ENCODE assay signal across 1 cellular context in the genomic region with DNA sequence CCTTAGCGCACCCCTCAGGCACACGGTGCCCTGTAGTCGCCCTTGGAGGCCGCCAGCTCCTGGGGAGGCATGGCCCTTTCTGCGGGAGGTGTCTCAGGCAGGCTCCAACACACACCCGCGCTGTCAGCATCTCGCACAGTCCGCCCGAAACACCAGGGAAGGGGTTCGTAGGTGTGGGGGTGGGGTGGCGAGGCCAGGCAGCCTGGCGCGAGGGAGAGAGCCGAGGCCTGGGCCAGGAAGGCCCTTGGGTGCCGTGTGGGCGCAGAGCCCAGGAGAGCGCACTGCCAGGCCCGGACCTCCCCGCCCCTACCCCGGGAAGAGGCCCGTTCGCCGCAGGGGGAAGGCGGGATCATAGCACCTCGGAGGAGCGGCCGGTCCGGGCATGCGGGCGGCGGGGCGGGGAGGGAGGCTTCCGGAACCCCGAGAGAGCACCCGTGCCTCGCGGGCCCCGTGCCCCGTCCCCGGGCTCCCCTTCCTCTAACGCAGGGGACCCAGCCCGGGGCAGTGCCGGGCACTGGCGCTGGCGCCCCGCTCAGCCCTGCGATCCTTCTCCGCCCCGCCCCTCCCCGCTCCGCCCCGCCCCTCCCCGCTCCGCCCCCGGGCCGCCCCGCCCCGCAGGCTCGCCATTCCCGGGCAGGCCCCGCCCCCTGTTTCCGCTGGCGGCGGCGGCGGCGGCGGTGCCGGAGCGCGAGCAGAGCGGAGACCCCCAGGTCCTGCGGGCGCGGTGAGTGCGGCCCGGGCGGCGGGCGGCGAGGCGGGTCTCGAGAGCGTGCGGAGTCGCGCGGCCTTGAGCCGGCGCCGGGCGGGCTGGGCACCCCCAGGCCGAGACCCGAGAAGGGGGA.
TF ChIP-seq lines count a peak whose summit lies in the region.

A gene with protein sequence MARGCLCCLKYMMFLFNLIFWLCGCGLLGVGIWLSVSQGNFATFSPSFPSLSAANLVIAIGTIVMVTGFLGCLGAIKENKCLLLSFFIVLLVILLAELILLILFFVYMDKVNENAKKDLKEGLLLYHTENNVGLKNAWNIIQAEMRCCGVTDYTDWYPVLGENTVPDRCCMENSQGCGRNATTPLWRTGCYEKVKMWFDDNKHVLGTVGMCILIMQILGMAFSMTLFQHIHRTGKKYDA (plus strand): TSS at position 650 of the 842 bp plus-strand sequence. CDS start 123,815 bp downstream, outside the sequence.

TF ChIP-seq in K562, 482 proteins besides CTCF, POLR2A, EP300 and RAD21 (continued from another document):
- TF ChIP-seq, protein P1, sequence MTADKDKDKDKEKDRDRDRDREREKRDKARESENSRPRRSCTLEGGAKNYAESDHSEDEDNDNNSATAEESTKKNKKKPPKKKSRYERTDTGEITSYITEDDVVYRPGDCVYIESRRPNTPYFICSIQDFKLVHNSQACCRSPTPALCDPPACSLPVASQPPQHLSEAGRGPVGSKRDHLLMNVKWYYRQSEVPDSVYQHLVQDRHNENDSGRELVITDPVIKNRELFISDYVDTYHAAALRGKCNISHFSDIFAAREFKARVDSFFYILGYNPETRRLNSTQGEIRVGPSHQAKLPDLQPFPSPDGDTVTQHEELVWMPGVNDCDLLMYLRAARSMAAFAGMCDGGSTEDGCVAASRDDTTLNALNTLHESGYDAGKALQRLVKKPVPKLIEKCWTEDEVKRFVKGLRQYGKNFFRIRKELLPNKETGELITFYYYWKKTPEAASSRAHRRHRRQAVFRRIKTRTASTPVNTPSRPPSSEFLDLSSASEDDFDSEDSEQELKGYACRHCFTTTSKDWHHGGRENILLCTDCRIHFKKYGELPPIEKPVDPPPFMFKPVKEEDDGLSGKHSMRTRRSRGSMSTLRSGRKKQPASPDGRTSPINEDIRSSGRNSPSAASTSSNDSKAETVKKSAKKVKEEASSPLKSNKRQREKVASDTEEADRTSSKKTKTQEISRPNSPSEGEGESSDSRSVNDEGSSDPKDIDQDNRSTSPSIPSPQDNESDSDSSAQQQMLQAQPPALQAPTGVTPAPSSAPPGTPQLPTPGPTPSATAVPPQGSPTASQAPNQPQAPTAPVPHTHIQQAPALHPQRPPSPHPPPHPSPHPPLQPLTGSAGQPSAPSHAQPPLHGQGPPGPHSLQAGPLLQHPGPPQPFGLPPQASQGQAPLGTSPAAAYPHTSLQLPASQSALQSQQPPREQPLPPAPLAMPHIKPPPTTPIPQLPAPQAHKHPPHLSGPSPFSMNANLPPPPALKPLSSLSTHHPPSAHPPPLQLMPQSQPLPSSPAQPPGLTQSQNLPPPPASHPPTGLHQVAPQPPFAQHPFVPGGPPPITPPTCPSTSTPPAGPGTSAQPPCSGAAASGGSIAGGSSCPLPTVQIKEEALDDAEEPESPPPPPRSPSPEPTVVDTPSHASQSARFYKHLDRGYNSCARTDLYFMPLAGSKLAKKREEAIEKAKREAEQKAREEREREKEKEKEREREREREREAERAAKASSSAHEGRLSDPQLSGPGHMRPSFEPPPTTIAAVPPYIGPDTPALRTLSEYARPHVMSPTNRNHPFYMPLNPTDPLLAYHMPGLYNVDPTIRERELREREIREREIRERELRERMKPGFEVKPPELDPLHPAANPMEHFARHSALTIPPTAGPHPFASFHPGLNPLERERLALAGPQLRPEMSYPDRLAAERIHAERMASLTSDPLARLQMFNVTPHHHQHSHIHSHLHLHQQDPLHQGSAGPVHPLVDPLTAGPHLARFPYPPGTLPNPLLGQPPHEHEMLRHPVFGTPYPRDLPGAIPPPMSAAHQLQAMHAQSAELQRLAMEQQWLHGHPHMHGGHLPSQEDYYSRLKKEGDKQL (CRISPR knock-in tag; IDR thresholded peaks at IDR 0.05; ENCODE audit: borderline replicate concordance), result no peak
